Comparison of ENCODE assay signal across 14 cellular contexts in the genomic region with DNA sequence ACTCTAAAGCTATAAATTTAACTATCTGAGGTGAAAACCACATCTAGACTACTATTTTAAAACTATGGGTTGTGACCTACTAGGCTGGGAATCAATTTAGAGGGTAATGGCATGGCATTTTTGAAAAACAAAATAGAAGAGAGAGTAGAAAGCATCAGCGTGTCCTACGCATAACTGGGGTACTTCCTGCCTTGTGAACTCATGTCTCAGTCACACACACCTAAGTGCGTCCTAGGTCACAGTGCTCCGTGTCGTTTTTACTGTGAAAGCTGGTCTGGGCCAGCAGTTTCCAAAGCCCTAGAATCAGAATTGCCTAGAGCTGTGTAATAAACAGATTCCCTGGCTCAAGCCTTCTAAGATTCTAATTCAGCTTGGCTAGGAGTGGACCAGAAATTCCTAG. TPM values are rescaled to one million over a fixed set of nuclear protein-coding genes. Genes with fewer than 3 reads are reported as not detected.
DNase-seq lines count a peak whose midpoint lies in the region; ATAC-seq and TF ChIP-seq lines count a peak whose summit lies in the region.
"Had no signal": no experiment of that assay in that cellular context is flagged by ENCODE, and none has a peak within 500 bp of the region (broad histone marks: within the 10 kb centered on the region; RNA-seq: fewer than 3 reads in every experiment).

No MANE protein-coding gene starts in this region.

- CTCF ChIA-PET in CD8-positive, alpha-beta T cell (lab: Charles Lee) = interaction anchor here (0.7 to 1.7 kb wide), 4 partner anchors 8 to 98 kb away, joined by 3 to 4 read pairs (median 4); no protein-coding TSS in a partner anchor
- CTCF ChIA-PET in activated CD8-positive, alpha-beta T cell treated with anti-CD3 and anti-CD28 coated beads for 36 hours (lab: Charles Lee) = interaction anchor here (1.1 to 3.5 kb wide), 3 partner anchors 12 to 247 kb away, joined by 3 to 17 read pairs (median 3); no protein-coding TSS in a partner anchor
- CTCF ChIA-PET in naive thymus-derived CD4-positive, alpha-beta T cell (lab: Charles Lee) = no interaction called here
- CTCF ChIA-PET in SK-N-SH (lab: Yijun Ruan, JAX) = interaction anchor here (1.1 to 1.6 kb wide), 6 partner anchors 17 to 247 kb away, joined by 3 to 6 read pairs (median 3); no protein-coding TSS in a partner anchor

- no peaks in the 10 kb centered on the region for H3K9me3 ChIP-seq in CD8-positive, alpha-beta T cell (ENCODE audit: low read length)
- no peaks in the 10 kb centered on the region for H3K9me3 ChIP-seq in naive thymus-derived CD4-positive, alpha-beta T cell (ENCODE audit: control insufficient read depth in 2 of 3, low read length in 3 of 3)
- no peaks in the 10 kb centered on the region for H3K9me3 ChIP-seq in SK-N-SH
- H3K9me3 ChIP-seq: Caco-2, Peyer's patch had no signal

- intact Hi-C loops in CD8-positive, alpha-beta T cell (cut with DNase I, micrococcal nuclease) = no loop called here
- intact Hi-C loops in activated CD8-positive, alpha-beta T cell treated with anti-CD3 and anti-CD28 coated beads for 36 hours (cut with micrococcal nuclease) = no loop called here
- intact Hi-C loops in naive thymus-derived CD4-positive, alpha-beta T cell (cut with micrococcal nuclease) = no loop called here

- no peaks in the 10 kb centered on the region for H3K27me3 ChIP-seq in CD8-positive, alpha-beta T cell (ENCODE audit: insufficient read depth, low read length)
- no peaks in the 10 kb centered on the region for H3K27me3 ChIP-seq in naive thymus-derived CD4-positive, alpha-beta T cell (ENCODE audit: control insufficient read depth in 2 of 2, insufficient read depth in 2 of 2, low read length in 2 of 2)
- H3K27me3 ChIP-seq in SK-N-SH (ENCODE audit: insufficient read depth) = no peaks in the 10 kb centered on the region
- H3K27me3 ChIP-seq: Peyer's patch had no signal

- peaks cover 28% of the 10 kb centered on the region for H3K4me1 Mint-ChIP-seq in activated T-cell treated with anti-CD3 and anti-CD28 coated beads, Interleukin-2, amount 50 U/mL, for 72 hours (ENCODE audit: low read depth)
- peaks cover 43% of the 10 kb centered on the region for H3K4me1 Mint-ChIP-seq in CD8-positive, alpha-beta T cell (ENCODE audit: low read depth)
- peaks cover 42% of the 10 kb centered on the region for H3K4me1 Mint-ChIP-seq in activated CD8-positive, alpha-beta T cell treated with anti-CD3 and anti-CD28 coated beads for 36 hours (ENCODE audit: low read depth)
- peaks cover 30 to 54% (median 51%) of the 10 kb centered on the region in 7 donors for H3K4me1 Mint-ChIP-seq in naive thymus-derived CD4-positive, alpha-beta T cell

- H3K4me1 ChIP-seq in CD8-positive, alpha-beta T cell (ENCODE audit: insufficient read depth, low read length) = peaks cover 9% of the 10 kb centered on the region
- peaks cover 0 to 22% of the 10 kb centered on the region in 2 donors for H3K4me1 ChIP-seq in naive thymus-derived CD4-positive, alpha-beta T cell (ENCODE audit: control insufficient read depth in 2 of 2, insufficient read depth in 2 of 2, low read length in 2 of 2)
- no peaks in the 10 kb centered on the region for H3K4me1 ChIP-seq in SK-N-SH (ENCODE audit: control insufficient read depth in 1 of 2, insufficient read depth in 2 of 2, low read depth in 1 of 2, low read length in 1 of 2)
- H3K4me1 ChIP-seq: Peyer's patch had no signal

- no peaks in the 10 kb centered on the region for H3K27me3 Mint-ChIP-seq in activated T-cell treated with anti-CD3 and anti-CD28 coated beads, Interleukin-2, amount 50 U/mL, for 72 hours (ENCODE audit: low read depth)
- H3K27me3 Mint-ChIP-seq in CD8-positive, alpha-beta T cell (ENCODE audit: low read depth) = no peaks in the 10 kb centered on the region
- H3K27me3 Mint-ChIP-seq in activated CD8-positive, alpha-beta T cell treated with anti-CD3 and anti-CD28 coated beads for 36 hours = no peaks in the 10 kb centered on the region
- H3K27me3 Mint-ChIP-seq in naive thymus-derived CD4-positive, alpha-beta T cell = no peaks in the 10 kb centered on the region

- no peak overlapping the region for H3K4me3 Mint-ChIP-seq in activated T-cell treated with anti-CD3 and anti-CD28 coated beads, Interleukin-2, amount 50 U/mL, for 72 hours
- H3K4me3 Mint-ChIP-seq in CD8-positive, alpha-beta T cell = no peak overlapping the region
- H3K4me3 Mint-ChIP-seq in activated CD8-positive, alpha-beta T cell treated with anti-CD3 and anti-CD28 coated beads for 36 hours = no peak overlapping the region
- peak overlapping the region in 5 of 10 donors; percentile 11 to 56 (median 46) for H3K4me3 Mint-ChIP-seq in naive thymus-derived CD4-positive, alpha-beta T cell

- H4K20me1 ChIP-seq in SK-N-SH (ENCODE audit: insufficient read depth) = no peaks in the 10 kb centered on the region

- no peak overlapping the region for H3K4me3 ChIP-seq in CD8-positive, alpha-beta T cell (ENCODE audit: low read depth, low read length)
- no peak overlapping the region for H3K4me3 ChIP-seq in naive thymus-derived CD4-positive, alpha-beta T cell (ENCODE audit: low read length)
- H3K4me3 ChIP-seq in SK-N-SH (ENCODE audit: low read depth in 2 of 2, low read length in 1 of 2) = no peak overlapping the region
- H3K4me3 ChIP-seq: Peyer's patch had no signal

- H3K9ac ChIP-seq in SK-N-SH = no peak overlapping the region

- H2AFZ ChIP-seq in SK-N-SH (ENCODE audit: low read depth) = no peak overlapping the region

- TF ChIP-seq RAD21 in SK-N-SH (IDR thresholded peaks at IDR 0.05; ENCODE audit: low read length) = no peak

- H3K36me3 Mint-ChIP-seq in activated T-cell treated with anti-CD3 and anti-CD28 coated beads, Interleukin-2, amount 50 U/mL, for 72 hours (ENCODE audit: insufficient read depth in 2 of 2) = peaks cover 0 to 10% of the 10 kb centered on the region in 2 donors
- H3K36me3 Mint-ChIP-seq in CD8-positive, alpha-beta T cell = peaks cover 79% of the 10 kb centered on the region
- H3K36me3 Mint-ChIP-seq in activated CD8-positive, alpha-beta T cell treated with anti-CD3 and anti-CD28 coated beads for 36 hours (ENCODE audit: low read depth) = peaks cover 44% of the 10 kb centered on the region
- peaks cover 4 to 27% (median 20%) of the 10 kb centered on the region in 5 donors for H3K36me3 Mint-ChIP-seq in naive thymus-derived CD4-positive, alpha-beta T cell

- no peak for ATAC-seq in activated T-cell treated with anti-CD3 and anti-CD28 coated beads, Interleukin-2, amount 50 U/mL, for 72 hours (replicated peaks in 1 of 2)
- ATAC-seq in CD8-positive, alpha-beta T cell = peak; percentile 50
- peak; percentile 21 for ATAC-seq in activated CD8-positive, alpha-beta T cell treated with anti-CD3 and anti-CD28 coated beads for 36 hours
- ATAC-seq in naive thymus-derived CD4-positive, alpha-beta T cell = peak; percentile 35

- H3K36me3 ChIP-seq in CD8-positive, alpha-beta T cell (ENCODE audit: insufficient read depth, low read length) = peaks cover 9% of the 10 kb centered on the region
- peaks cover 0 to 44% (median 8%) of the 10 kb centered on the region in 3 experiments for H3K36me3 ChIP-seq in naive thymus-derived CD4-positive, alpha-beta T cell (ENCODE audit: control insufficient read depth in 2 of 3, insufficient read depth in 3 of 3, low read length in 3 of 3)
- H3K36me3 ChIP-seq in SK-N-SH (replicated peaks in 1 of 2; ENCODE audit: control insufficient read depth in 1 of 2, insufficient read depth in 2 of 2, low read length in 1 of 2) = peaks cover 17 to 31% of the 10 kb centered on the region in 2 experiments

- H3K79me2 ChIP-seq in SK-N-SH (ENCODE audit: insufficient read depth) = no peaks in the 10 kb centered on the region

- WGBS in SK-N-SH (ENCODE audit: low lambda C conversion rate) = 96% methylated on average over 5 of the region's 5 CpGs

- no peak for DNase-seq in activated T-cell treated with anti-CD3 and anti-CD28 coated beads, Interleukin-2, amount 50 U/mL, for 72 hours
- DNase-seq in activated T-cell treated with anti-CD3 and anti-CD28 coated beads, Interleukin-2, amount 50 U/mL, for 48 hours = no peak
- no peak for DNase-seq in CD8-positive, alpha-beta T cell
- DNase-seq in activated CD8-positive, alpha-beta T cell treated with anti-CD3 and anti-CD28 coated beads for 36 hours = no peak
- DNase-seq in naive thymus-derived CD4-positive, alpha-beta T cell = peak in 3 of 9 donors; percentile 11 to 37 (median 32)
- no peak for DNase-seq in islet precursor cell
- DNase-seq in SK-N-SH = no peak
- DNase-seq: ACHN, C1 segment of cervical spinal cord, Caco-2, NCI-H1105, NCI-H2081, NCI-H446 treated with DMSO at 0.1 percent for 48 hours, Peyer's patch had no signal

- no peaks in the 10 kb centered on the region for H3F3A ChIP-seq in SK-N-SH (replicated peaks; ENCODE audit: insufficient read depth)

- no peaks in the 10 kb centered on the region for H3K9me3 Mint-ChIP-seq in activated T-cell treated with anti-CD3 and anti-CD28 coated beads, Interleukin-2, amount 50 U/mL, for 72 hours
- H3K9me3 Mint-ChIP-seq in CD8-positive, alpha-beta T cell = no peaks in the 10 kb centered on the region
- no peaks in the 10 kb centered on the region for H3K9me3 Mint-ChIP-seq in activated CD8-positive, alpha-beta T cell treated with anti-CD3 and anti-CD28 coated beads for 36 hours
- H3K9me3 Mint-ChIP-seq in naive thymus-derived CD4-positive, alpha-beta T cell = no peaks in the 10 kb centered on the region

- no peak overlapping the region for H3K4me2 ChIP-seq in SK-N-SH

- POLR2A ChIA-PET in CD8-positive, alpha-beta T cell (lab: Charles Lee) = no interaction called here
- POLR2A ChIA-PET in activated CD8-positive, alpha-beta T cell treated with anti-CD3 and anti-CD28 coated beads for 36 hours (lab: Charles Lee) = interaction anchor here (1.7 to 1.8 kb wide), 2 partner anchors 11 to 19 kb away, joined by 4 read pairs; no protein-coding TSS in a partner anchor
- POLR2A ChIA-PET in naive thymus-derived CD4-positive, alpha-beta T cell (lab: Charles Lee) = interaction anchor here (1.1 kb wide), 1 partner anchor 33 kb away, joined by 3 read pairs; no protein-coding TSS in a partner anchor
- POLR2A ChIA-PET in SK-N-SH (lab: Yijun Ruan, JAX) = no interaction called here

- TF ChIP-seq EP300 in SK-N-SH (IDR thresholded peaks at IDR 0.05; ENCODE audit: borderline replicate concordance in 1 of 2, low read depth in 1 of 2, low read length in 1 of 2) = no peak

- no peak for TF ChIP-seq CTCF in CD8-positive, alpha-beta T cell (IDR thresholded peaks at IDR 0.05)
- no peak for TF ChIP-seq CTCF in activated CD8-positive, alpha-beta T cell treated with anti-CD3 and anti-CD28 coated beads for 36 hours (IDR thresholded peaks at IDR 0.05)
- no peak for TF ChIP-seq CTCF in SK-N-SH (IDR thresholded peaks at IDR 0.05)

- peak overlapping the region; percentile 86 for H3K27ac Mint-ChIP-seq in activated T-cell treated with anti-CD3 and anti-CD28 coated beads, Interleukin-2, amount 50 U/mL, for 72 hours
- peak overlapping the region; percentile 47 for H3K27ac Mint-ChIP-seq in CD8-positive, alpha-beta T cell
- peak overlapping the region; percentile 83 for H3K27ac Mint-ChIP-seq in activated CD8-positive, alpha-beta T cell treated with anti-CD3 and anti-CD28 coated beads for 36 hours
- H3K27ac Mint-ChIP-seq in naive thymus-derived CD4-positive, alpha-beta T cell = peak overlapping the region in 8 of 9 donors; percentile 2 to 85 (median 62)

- no peak overlapping the region for H3K27ac ChIP-seq in CD8-positive, alpha-beta T cell (ENCODE audit: low read depth, low read length)
- no peak overlapping the region for H3K27ac ChIP-seq in naive thymus-derived CD4-positive, alpha-beta T cell (ENCODE audit: low read depth, low read length)
- H3K27ac ChIP-seq in SK-N-SH (ENCODE audit: low read depth in 2 of 2, low read length in 1 of 2) = no peak overlapping the region
- H3K27ac ChIP-seq: Peyer's patch had no signal

- no peaks in the 10 kb centered on the region for H3K9me2 ChIP-seq in SK-N-SH

RNA-seq across cellular contexts. Expression of gene RFT1, which starts 32.3 kb away (rescaled TPM):
- total RNA-seq in activated T-cell treated with anti-CD3 and anti-CD28 coated beads, Interleukin-2, amount 50 U/mL, for 72 hours = 10 to 100 TPM; 26.6 to 29.9 TPM
- total RNA-seq in CD8-positive, alpha-beta T cell = 1 to 10 TPM; 6.6 to 7.0 TPM
- 10 to 100 TPM; 42.5 to 42.9 TPM for total RNA-seq in activated CD8-positive, alpha-beta T cell treated with anti-CD3 and anti-CD28 coated beads for 36 hours
- total RNA-seq in naive thymus-derived CD4-positive, alpha-beta T cell = 10 to 100 TPM; 16.0 to 32.0 (median 26.0) TPM
- polyA plus RNA-seq in naive thymus-derived CD4-positive, alpha-beta T cell = 10 to 100 TPM; 22.9 to 24.1 TPM
- polyA plus RNA-seq in SK-N-SH (2012; rRNA removed) = 13.8 and 22.9 TPM in 2 replicates
- 13.3 and 17.1 TPM in 2 replicates for polyA plus RNA-seq in SK-N-SH (2012; cell fraction: cytosol; rRNA removed)
- 11.7 and 14.6 TPM in 2 replicates for polyA plus RNA-seq in SK-N-SH (2012; cell fraction: nucleus; rRNA removed)

RNA-seq across cellular contexts. Expression of gene SFMBT1, which starts 52.0 kb away (rescaled TPM):
- 10 to 100 TPM; 24.9 to 26.3 TPM for total RNA-seq in activated T-cell treated with anti-CD3 and anti-CD28 coated beads, Interleukin-2, amount 50 U/mL, for 72 hours
- 10 to 100 TPM; 23.6 to 26.2 TPM for total RNA-seq in CD8-positive, alpha-beta T cell
- 10 to 100 TPM; 17.8 to 20.1 TPM for total RNA-seq in activated CD8-positive, alpha-beta T cell treated with anti-CD3 and anti-CD28 coated beads for 36 hours
- total RNA-seq in naive thymus-derived CD4-positive, alpha-beta T cell = 10 to 100 TPM; 28.4 to 47.1 (median 39.0) TPM
- polyA plus RNA-seq in naive thymus-derived CD4-positive, alpha-beta T cell = 10 to 100 TPM in 1 of 2 donors, 1 to 10 TPM in 1; 9.9 to 25.3 TPM
- polyA plus RNA-seq in SK-N-SH (2012; rRNA removed) = 0.62 and 0.72 TPM in 2 replicates
- polyA plus RNA-seq in SK-N-SH (2012; cell fraction: cytosol; rRNA removed) = 0.93 and 1.4 TPM in 2 replicates
- 1.00 and 1.3 TPM in 2 replicates for polyA plus RNA-seq in SK-N-SH (2012; cell fraction: nucleus; rRNA removed)

Comparison
In these comparisons a context has a peak if more than half of its experiments do, and no peak if none do; other contexts are left out.
1. ATAC-seq: peak in CD8-positive, alpha-beta T cell (single experiment), activated CD8-positive, alpha-beta T cell treated with anti-CD3 and anti-CD28 coated beads for 36 hours (single experiment) and naive thymus-derived CD4-positive, alpha-beta T cell (single experiment); none in activated T-cell treated with anti-CD3 and anti-CD28 coated beads, Interleukin-2, amount 50 U/mL, for 72 hours (0 of 2).
2. POLR2A ChIA-PET loops: an anchor here in activated CD8-positive, alpha-beta T cell treated with anti-CD3 and anti-CD28 coated beads for 36 hours (1.7 to 1.8 kb wide) and naive thymus-derived CD4-positive, alpha-beta T cell (1.1 kb wide); none called in CD8-positive, alpha-beta T cell and SK-N-SH.
3. Peak in every context shown above with its lines, with median percentiles within 50 percentile points of each other: H3K27ac Mint-ChIP-seq.